Comparison of ENCODE assay signal across 1 cellular context in genomic region chr22:50300620-50301257, GRCh38.
TF ChIP-seq lines count a peak whose summit lies in the region.

No MANE protein-coding gene starts in this region.

TF ChIP-seq in IMR-90, 13 proteins besides CTCF, POLR2A, EP300 and RAD21:
- no peak for TF ChIP-seq NFE2L2 (IDR thresholded peaks at IDR 0.05; ENCODE audit: low read depth, low read length)
- TF ChIP-seq FOS (IDR thresholded peaks at IDR 0.05; ENCODE audit: low read depth, low read length): no peak
- no peak for TF ChIP-seq MXI1 (IDR thresholded peaks at IDR 0.05; ENCODE audit: borderline replicate concordance, low read depth, low read length)
- TF ChIP-seq ELK1 (IDR thresholded peaks at IDR 0.05; ENCODE audit: borderline replicate concordance, low read depth, low read length): no peak
- no peak for TF ChIP-seq MAZ (IDR thresholded peaks at IDR 0.05; ENCODE audit: borderline replicate concordance, low read depth, low read length)
- TF ChIP-seq CHD1 (IDR thresholded peaks at IDR 0.05; ENCODE audit: low read depth, low read length): no peak
- TF ChIP-seq RCOR1 (IDR thresholded peaks at IDR 0.05; ENCODE audit: insufficient replicate concordance, low read length): no peak
- TF ChIP-seq SMC3 (IDR thresholded peaks at IDR 0.05; ENCODE audit: low read depth, low read length): no peak
- no peak for TF ChIP-seq MAFK (IDR thresholded peaks at IDR 0.05; ENCODE audit: low read depth, low read length)
- TF ChIP-seq USF2 (IDR thresholded peaks at IDR 0.05; ENCODE audit: low read depth, low read length): no peak
- no peak for TF ChIP-seq CEBPB (IDR thresholded peaks at IDR 0.05; ENCODE audit: low read depth, low read length)
- no peak for TF ChIP-seq RFX5 (IDR thresholded peaks at IDR 0.05; ENCODE audit: low read depth, low read length)
- no peak for TF ChIP-seq BHLHE40 (IDR thresholded peaks at IDR 0.05; ENCODE audit: low read depth, low read length)
TF ChIP-seq in IMR-90: peak in this region for 0.
